1 cellular context compared by ENCODE assay signal in genomic region chr17:79730769-79731483, GRCh38.
A peak's percentile ranks its signal among the peaks of the same experiment; 100 is the strongest.
TF ChIP-seq lines count a peak whose summit lies in the region.

A gene with protein sequence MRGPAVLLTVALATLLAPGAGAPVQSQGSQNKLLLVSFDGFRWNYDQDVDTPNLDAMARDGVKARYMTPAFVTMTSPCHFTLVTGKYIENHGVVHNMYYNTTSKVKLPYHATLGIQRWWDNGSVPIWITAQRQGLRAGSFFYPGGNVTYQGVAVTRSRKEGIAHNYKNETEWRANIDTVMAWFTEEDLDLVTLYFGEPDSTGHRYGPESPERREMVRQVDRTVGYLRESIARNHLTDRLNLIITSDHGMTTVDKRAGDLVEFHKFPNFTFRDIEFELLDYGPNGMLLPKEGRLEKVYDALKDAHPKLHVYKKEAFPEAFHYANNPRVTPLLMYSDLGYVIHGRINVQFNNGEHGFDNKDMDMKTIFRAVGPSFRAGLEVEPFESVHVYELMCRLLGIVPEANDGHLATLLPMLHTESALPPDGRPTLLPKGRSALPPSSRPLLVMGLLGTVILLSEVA (plus strand): TSS chr17:79730943. CDS start chr17:79731140, 197 bp downstream.

TF ChIP-seq in HepG2, 621 proteins besides CTCF, POLR2A, EP300 and RAD21 (continued from another document and continues in another):
- TF ChIP-seq PBX2 (CRISPR knock-in tag; IDR thresholded peaks at IDR 0.05) = 0 out of 2 replicates have a peak, but pooled peaks have one; percentile 9
- no peak for TF ChIP-seq FIP1L1 (IDR thresholded peaks at IDR 0.05; ENCODE audit: borderline replicate concordance, insufficient read depth, low read depth, low read length)
- TF ChIP-seq STAG1 (CRISPR knock-in tag; IDR thresholded peaks at IDR 0.05) = no peak
- TF ChIP-seq ZMYM3 (CRISPR knock-in tag; IDR thresholded peaks at IDR 0.05) = peak; percentile 69
- no peak for TF ChIP-seq IRX3 (CRISPR knock-in tag; IDR thresholded peaks at IDR 0.05; ENCODE audit: borderline replicate concordance, low read depth)
- 0 out of 2 replicates have a peak, but pooled peaks have one; percentile 49 for TF ChIP-seq ZNF484 (CRISPR knock-in tag; IDR thresholded peaks at IDR 0.05; ENCODE audit: borderline replicate concordance, low read depth)
- TF ChIP-seq ZNF598 (CRISPR knock-in tag; IDR thresholded peaks at IDR 0.05; ENCODE audit: borderline replicate concordance) = 0 out of 2 replicates have a peak, but pooled peaks have one; percentile 66
- TF ChIP-seq FOXP4 (CRISPR knock-in tag; IDR thresholded peaks at IDR 0.05) = no peak
- no peak for TF ChIP-seq REST (IDR thresholded peaks at IDR 0.05; ENCODE audit: borderline replicate concordance in 1 of 2, low read depth in 1 of 2, low read length in 2 of 2)
- TF ChIP-seq, protein P1, sequence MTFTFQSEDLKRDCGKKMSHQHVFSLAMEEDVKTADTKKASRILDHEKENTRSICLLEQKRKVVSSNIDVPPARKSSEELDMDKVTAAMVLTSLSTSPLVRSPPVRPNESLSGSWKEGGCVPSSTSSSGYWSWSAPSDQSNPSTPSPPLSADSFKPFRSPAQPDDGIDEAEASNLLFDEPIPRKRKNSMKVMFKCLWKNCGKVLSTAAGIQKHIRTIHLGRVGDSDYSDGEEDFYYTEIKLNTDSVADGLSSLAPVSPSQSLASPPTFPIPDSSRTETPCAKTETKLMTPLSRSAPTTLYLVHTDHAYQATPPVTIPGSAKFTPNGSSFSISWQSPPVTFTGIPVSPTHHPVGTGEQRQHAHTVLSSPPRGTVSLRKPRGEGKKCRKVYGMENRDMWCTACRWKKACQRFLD (CRISPR knock-in tag; IDR thresholded peaks at IDR 0.05; ENCODE audit: borderline replicate concordance) = peak; percentile 28; the same call in 1 of the 2 replicates
- TF ChIP-seq ZNF280D (CRISPR knock-in tag; IDR thresholded peaks at IDR 0.05) = 0 out of 2 replicates have a peak, but pooled peaks have one; percentile 60
- TF ChIP-seq BRD4 (CRISPR knock-in tag; IDR thresholded peaks at IDR 0.05) = no peak
- peak; percentile 80 for TF ChIP-seq MAX (IDR thresholded peaks at IDR 0.05)
- 0 out of 2 replicates have a peak, but pooled peaks have one; percentile 75 for TF ChIP-seq PCBP1 (IDR thresholded peaks at IDR 0.05; ENCODE audit: borderline replicate concordance, low read depth, low read length)
- TF ChIP-seq ZGPAT (CRISPR knock-in tag; IDR thresholded peaks at IDR 0.05) = peak; percentile 47; the same call in 1 of the 2 replicates
- no peak; the same call in 1 of the 2 replicates for TF ChIP-seq ZNF276 (CRISPR knock-in tag; IDR thresholded peaks at IDR 0.05; ENCODE audit: low read depth)
- 0 out of 2 replicates have a peak, but pooled peaks have one; percentile 3 for TF ChIP-seq ZNF281 (CRISPR knock-in tag; IDR thresholded peaks at IDR 0.05; ENCODE audit: borderline replicate concordance)
- peak; percentile 71 for TF ChIP-seq GATAD2A (CRISPR knock-in tag; IDR thresholded peaks at IDR 0.05)
- TF ChIP-seq, protein P2, sequence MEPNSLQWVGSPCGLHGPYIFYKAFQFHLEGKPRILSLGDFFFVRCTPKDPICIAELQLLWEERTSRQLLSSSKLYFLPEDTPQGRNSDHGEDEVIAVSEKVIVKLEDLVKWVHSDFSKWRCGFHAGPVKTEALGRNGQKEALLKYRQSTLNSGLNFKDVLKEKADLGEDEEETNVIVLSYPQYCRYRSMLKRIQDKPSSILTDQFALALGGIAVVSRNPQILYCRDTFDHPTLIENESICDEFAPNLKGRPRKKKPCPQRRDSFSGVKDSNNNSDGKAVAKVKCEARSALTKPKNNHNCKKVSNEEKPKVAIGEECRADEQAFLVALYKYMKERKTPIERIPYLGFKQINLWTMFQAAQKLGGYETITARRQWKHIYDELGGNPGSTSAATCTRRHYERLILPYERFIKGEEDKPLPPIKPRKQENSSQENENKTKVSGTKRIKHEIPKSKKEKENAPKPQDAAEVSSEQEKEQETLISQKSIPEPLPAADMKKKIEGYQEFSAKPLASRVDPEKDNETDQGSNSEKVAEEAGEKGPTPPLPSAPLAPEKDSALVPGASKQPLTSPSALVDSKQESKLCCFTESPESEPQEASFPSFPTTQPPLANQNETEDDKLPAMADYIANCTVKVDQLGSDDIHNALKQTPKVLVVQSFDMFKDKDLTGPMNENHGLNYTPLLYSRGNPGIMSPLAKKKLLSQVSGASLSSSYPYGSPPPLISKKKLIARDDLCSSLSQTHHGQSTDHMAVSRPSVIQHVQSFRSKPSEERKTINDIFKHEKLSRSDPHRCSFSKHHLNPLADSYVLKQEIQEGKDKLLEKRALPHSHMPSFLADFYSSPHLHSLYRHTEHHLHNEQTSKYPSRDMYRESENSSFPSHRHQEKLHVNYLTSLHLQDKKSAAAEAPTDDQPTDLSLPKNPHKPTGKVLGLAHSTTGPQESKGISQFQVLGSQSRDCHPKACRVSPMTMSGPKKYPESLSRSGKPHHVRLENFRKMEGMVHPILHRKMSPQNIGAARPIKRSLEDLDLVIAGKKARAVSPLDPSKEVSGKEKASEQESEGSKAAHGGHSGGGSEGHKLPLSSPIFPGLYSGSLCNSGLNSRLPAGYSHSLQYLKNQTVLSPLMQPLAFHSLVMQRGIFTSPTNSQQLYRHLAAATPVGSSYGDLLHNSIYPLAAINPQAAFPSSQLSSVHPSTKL (CRISPR knock-in tag; IDR thresholded peaks at IDR 0.05) = peak; percentile 62
